ENCODE assay signal across 9 cellular contexts in the genomic region with DNA sequence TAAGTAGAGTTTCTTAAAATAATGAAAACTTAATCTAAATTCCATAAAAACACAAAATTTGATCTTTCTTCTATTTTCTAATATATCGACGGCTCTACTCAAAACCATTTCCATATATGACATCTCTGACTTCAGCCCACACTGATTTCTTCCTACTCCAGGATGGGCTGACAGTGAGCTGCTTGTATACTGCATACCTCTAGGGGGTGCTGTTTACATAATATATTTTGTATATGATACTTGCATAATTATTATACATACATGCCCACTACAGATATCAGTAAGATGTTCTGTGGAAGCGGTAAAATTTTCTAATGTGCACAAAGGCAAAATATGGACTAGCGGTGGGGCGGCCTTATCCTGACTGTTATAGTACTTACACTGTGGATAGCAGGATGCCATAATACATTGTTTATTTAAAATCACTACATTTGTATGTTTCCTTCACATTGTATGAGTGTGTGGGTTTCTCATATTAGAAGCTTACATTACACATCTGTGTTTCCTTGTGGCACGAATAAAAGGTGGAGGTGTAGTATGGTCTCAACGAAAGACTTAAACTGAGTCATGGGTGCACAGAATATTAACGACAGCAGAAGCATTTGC.
DNase-seq lines count a peak whose midpoint lies in the region; ATAC-seq, FAIRE-seq and TF ChIP-seq lines count a peak whose summit lies in the region.
"Had no signal": no experiment of that assay in that cellular context is flagged by ENCODE, and none has a peak within 500 bp of the region (broad histone marks: within the 10 kb centered on the region; RNA-seq: fewer than 3 reads in every experiment).

No MANE protein-coding gene starts in this region.

- no peak overlapping the region for H3K9ac ChIP-seq in SK-N-MC (ENCODE audit: insufficient read length)
- H3K9ac ChIP-seq: BLaER1 treated with 17β-estradiol and CSF1 and Interleukin-3, amounts not matched to agents 10 nM and 100 nM had no signal

- TF ChIP-seq CTCF in fibroblast of villous mesenchyme (IDR thresholded peaks at IDR 0.05; ENCODE audit: insufficient read depth, low read depth, low read length) (peak; percentile 65), upper lobe of right lung (IDR thresholded peaks at IDR 0.05) (peak; percentile 53)

- FAIRE-seq in H54 (lab: Jason Lieb, UNC): no peak

- ATAC-seq in upper lobe of right lung: peak; percentile 61
- no peak for ATAC-seq in HG03460 (IDR thresholded peaks at IDR 0.05; ENCODE audit: unreplicated experiment)

- H3K27ac ChIP-seq in SK-N-MC: no peak overlapping the region
- H3K27ac ChIP-seq in upper lobe of right lung: no peak overlapping the region
- H3K27ac ChIP-seq: BLaER1 treated with 17β-estradiol and CSF1 and Interleukin-3, amounts not matched to agents 10 nM and 100 nM had no signal

- no peaks in the 10 kb centered on the region for H3K4me1 ChIP-seq in upper lobe of right lung
- H3K4me1 ChIP-seq: BLaER1 treated with 17β-estradiol and CSF1 and Interleukin-3, amounts not matched to agents 10 nM and 100 nM had no signal

- DNase-seq in NCI-H2107 treated with DMSO at 0.1 percent for 48 hours (lab: John Stamatoyannopoulos, UW; ENCODE audit: unreplicated experiment) (peak; percentile 28), NCI-H2107 (lab: John Stamatoyannopoulos, UW) (no peak), H54 (ENCODE audit: insufficient read length, low spot score) (peak; percentile 21), LHCN-M2 (ENCODE audit: low read depth) (peak; percentile 28), SK-N-MC (ENCODE audit: low read depth, low spot score) (peak; percentile 50), fibroblast of villous mesenchyme (ENCODE audit: low read depth) (peak; percentile 16), upper lobe of right lung (no peak)

- intact Hi-C loops in upper lobe of right lung (cut with DNase I): no loop called here

- H3K9me3 ChIP-seq in SK-N-MC (ENCODE audit: low read depth, low read length) (no peaks in the 10 kb centered on the region), upper lobe of right lung (no peaks in the 10 kb centered on the region)
- H3K9me3 ChIP-seq: BLaER1 treated with 17β-estradiol and CSF1 and Interleukin-3, amounts not matched to agents 10 nM and 100 nM had no signal

- H3K4me3 ChIP-seq in SK-N-MC (0 out of 2 replicates have a peak overlapping the region, but pooled peaks have one; percentile 11), fibroblast of villous mesenchyme (ENCODE audit: low read depth, low read length) (no peak overlapping the region), upper lobe of right lung (no peak overlapping the region)
- H3K4me3 ChIP-seq: BLaER1 treated with 17β-estradiol and CSF1 and Interleukin-3, amounts not matched to agents 10 nM and 100 nM had no signal

- TF ChIP-seq POLR2A in H54 (IDR thresholded peaks at IDR 0.05; ENCODE audit: low read depth, low read length): no peak

- H3K36me3 ChIP-seq in SK-N-MC (ENCODE audit: insufficient read depth, low read length) (no peaks in the 10 kb centered on the region), upper lobe of right lung (no peaks in the 10 kb centered on the region)
- H3K36me3 ChIP-seq: BLaER1 treated with 17β-estradiol and CSF1 and Interleukin-3, amounts not matched to agents 10 nM and 100 nM had no signal

- H3K27me3 ChIP-seq in upper lobe of right lung: no peaks in the 10 kb centered on the region
- H3K27me3 ChIP-seq: BLaER1 treated with 17β-estradiol and CSF1 and Interleukin-3, amounts not matched to agents 10 nM and 100 nM had no signal

Comparison
In these comparisons a context has a peak if more than half of its experiments do, and no peak if none do; other contexts are left out.
1. DNase-seq: peak in NCI-H2107 treated with DMSO at 0.1 percent for 48 hours (single experiment), H54 (single experiment), LHCN-M2 (single experiment), SK-N-MC (single experiment) and fibroblast of villous mesenchyme (single experiment); none in NCI-H2107 (single experiment) and upper lobe of right lung (single experiment).